ENCODE assay signal across 9 cellular contexts in genomic region chr12:114685320-114685781, GRCh38. TPM values are rescaled to one million over a fixed set of nuclear protein-coding genes. Genes with fewer than 3 reads are reported as not detected.
DNase-seq lines count a peak whose midpoint lies in the region; ATAC-seq and TF ChIP-seq lines count a peak whose summit lies in the region.
"Had no signal": no experiment of that assay in that cellular context is flagged by ENCODE, and none has a peak within 500 bp of the region (broad histone marks: within the 10 kb centered on the region; RNA-seq: fewer than 3 reads in every experiment).

No MANE protein-coding gene starts in this region.

- H3K27me3 Mint-ChIP-seq in neural progenitor cell (ENCODE audit: insufficient read depth, low read depth): peaks cover 94% of the 10 kb centered on the region

- no peaks in the 10 kb centered on the region for H3K79me2 ChIP-seq in neural progenitor cell (ENCODE audit: low read depth)

- peaks cover 95% of the 10 kb centered on the region for H4K20me1 ChIP-seq in neural progenitor cell (ENCODE audit: low read depth)

- peaks cover 61% of the 10 kb centered on the region for H3K4me1 ChIP-seq in HUES6 (ENCODE audit: control insufficient read depth, insufficient read depth, low read length)
- peaks cover 34% of the 10 kb centered on the region for H3K4me1 ChIP-seq in neural progenitor cell

- no peaks in the 10 kb centered on the region for H3K27me3 ChIP-seq in BJ (ENCODE audit: control insufficient read depth, insufficient read depth, low read length)
- H3K27me3 ChIP-seq in HUES6 (ENCODE audit: control insufficient read depth, insufficient read depth, low read length): peaks cover 93% of the 10 kb centered on the region
- peaks cover 99% of the 10 kb centered on the region for H3K27me3 ChIP-seq in neural progenitor cell

- DNase-seq in BJ (ENCODE audit: low read depth): no peak
- DNase-seq in epithelial cell of prostate (ENCODE audit: low read depth, low spot score): no peak
- DNase-seq in neural progenitor cell (ENCODE audit: low spot score): peak; percentile 41
- no peak for DNase-seq in NCI-H526 (lab: John Stamatoyannopoulos, UW)
- no peak for DNase-seq in AML-193 (lab: John Stamatoyannopoulos, UW)
- DNase-seq: effector CD8-positive, alpha-beta T cell had no signal

- peak overlapping the region; percentile 78 for H3K4me3 Mint-ChIP-seq in neural progenitor cell

- H3K36me3 Mint-ChIP-seq in neural progenitor cell: no peaks in the 10 kb centered on the region

- H3K27ac ChIP-seq in HUES6 (ENCODE audit: low read depth, low read length) (peak overlapping the region; percentile 54; the same call in 1 of the 2 replicates), epithelial cell of prostate (peak overlapping the region; percentile 96), neural progenitor cell (no peak overlapping the region)

- POLR2A ChIA-PET in BJ (lab: Charles Lee): interaction anchor here (0.7 to 1.3 kb wide), 2 partner anchors 16 to 1071 kb away, joined by 3 to 7 read pairs; no protein-coding TSS in a partner anchor

- peak overlapping the region; percentile 77 for H3K4me2 ChIP-seq in neural progenitor cell

- H3F3A ChIP-seq in neural progenitor cell (ENCODE audit: low read depth): peaks cover 48% of the 10 kb centered on the region

- H3K4me3 ChIP-seq in BJ (ENCODE audit: low read depth, low read length) (peak overlapping the region; percentile 93), HUES6 (ENCODE audit: low read depth, low read length) (peak overlapping the region; percentile 69), neural progenitor cell (peak overlapping the region; percentile 45)

- H3K9me3 ChIP-seq in HUES6 (ENCODE audit: control insufficient read depth, insufficient read depth, low read depth, low read length): no peaks in the 10 kb centered on the region
- H3K9me3 ChIP-seq in neural progenitor cell (ENCODE audit: low read depth): no peaks in the 10 kb centered on the region

- peak overlapping the region; percentile 75 for H3K9ac ChIP-seq in HUES6 (ENCODE audit: low read length)
- no peak overlapping the region for H3K9ac ChIP-seq in neural progenitor cell

- ATAC-seq in GM21381 (IDR thresholded peaks at IDR 0.05; ENCODE audit: unreplicated experiment): no peak
- ATAC-seq in HG03175 (IDR thresholded peaks at IDR 0.05; ENCODE audit: unreplicated experiment): no peak

- H3K4me1 Mint-ChIP-seq in neural progenitor cell: peaks cover 37% of the 10 kb centered on the region

- H2AFZ ChIP-seq in neural progenitor cell (replicated peaks): no peak overlapping the region

- no peak overlapping the region for H3K27ac Mint-ChIP-seq in neural progenitor cell

- H3K36me3 ChIP-seq in BJ (ENCODE audit: control insufficient read depth, insufficient read depth, low read length) (peaks cover 5% of the 10 kb centered on the region), HUES6 (ENCODE audit: control insufficient read depth, insufficient read depth, low read length) (no peaks in the 10 kb centered on the region), neural progenitor cell (no peaks in the 10 kb centered on the region)

- CTCF ChIA-PET in BJ (lab: Yijun Ruan, JAX): interaction anchor here (0.5 to 4.5 kb wide), 16 partner anchors 9 to 1086 kb away, joined by 3 to 20 read pairs (median 5); no protein-coding TSS in a partner anchor

- H3K9me3 Mint-ChIP-seq in neural progenitor cell: peaks cover 8% of the 10 kb centered on the region

- TF ChIP-seq CTCF in BJ (IDR thresholded peaks at IDR 0.05; ENCODE audit: insufficient read depth, low read depth, low read length) (no peak), neural progenitor cell (IDR thresholded peaks at IDR 0.05) (no peak)

RNA-seq across cellular contexts. Expression of gene TBX3, which starts 1.4 kb away (rescaled TPM):
- 66.4 and 75.7 TPM in 2 replicates for polyA plus RNA-seq in BJ (2011; rRNA removed)
- 71.2 and 93.8 TPM in 2 replicates for polyA minus RNA-seq in BJ (2011; rRNA and poly(A)+ RNA removed)
- not detected in 2 replicates for total RNA-seq in neural progenitor cell (ENCODE audit: low replicate concordance)
